In the genomic region with DNA sequence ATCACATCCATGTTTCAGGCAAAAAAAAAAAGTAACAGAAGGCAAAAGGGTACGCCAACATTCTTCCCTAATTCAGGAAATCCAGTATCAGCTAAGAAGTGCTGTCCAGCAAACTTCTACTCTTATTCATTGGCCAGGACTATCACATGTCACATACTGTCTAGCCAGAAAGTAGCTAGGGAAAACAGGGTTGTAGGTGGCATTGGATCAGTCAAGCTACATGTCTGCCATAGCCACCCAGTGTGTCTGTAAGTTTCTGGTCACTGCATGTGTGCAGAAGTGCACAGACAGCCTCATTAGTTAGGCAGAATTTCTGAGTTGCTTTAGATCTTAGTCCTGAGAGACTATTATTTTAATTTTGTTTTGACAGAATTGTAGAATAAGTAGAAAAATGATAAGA, we compare ENCODE assay signal across 19 cellular contexts.
A peak's percentile ranks its signal among the peaks of the same experiment; 100 is the strongest.
DNase-seq lines count a peak whose midpoint lies in the region; ATAC-seq and TF ChIP-seq lines count a peak whose summit lies in the region.
"Had no signal": no experiment of that assay in that cellular context is flagged by ENCODE, and none has a peak within 500 bp of the region (broad histone marks: within the 10 kb centered on the region; RNA-seq: fewer than 3 reads in every experiment).

No MANE protein-coding gene starts in this region.

- no peaks in the 10 kb centered on the region for H3K36me3 Mint-ChIP-seq in mesothelial cell of epicardium
- H3K36me3 Mint-ChIP-seq: CD8-positive, alpha-beta T cell had no signal

- no peak for DNase-seq in left cardiac atrium
- DNase-seq in right atrium auricular region (ENCODE audit: low spot score): no peak
- no peak for DNase-seq in PC-3
- DNase-seq in mesothelial cell of epicardium (ENCODE audit: low spot score in 2 of 2, unreplicated experiment in 2 of 2): no peak
- no peak for DNase-seq in NCI-H128 (lab: John Stamatoyannopoulos, UW; ENCODE audit: unreplicated experiment)
- DNase-seq in posterior cingulate gyrus: no peak
- DNase-seq: AML-193; CD8-positive, alpha-beta T cell; DMS 273 treated with DMSO at 0.1 percent for 48 hours; DMS53; DND-41; EL had no signal

- H3K4me3 Mint-ChIP-seq in mesothelial cell of epicardium: no peak overlapping the region
- H3K4me3 Mint-ChIP-seq: CD8-positive, alpha-beta T cell had no signal

- H3K4me1 ChIP-seq in right atrium auricular region (no peaks in the 10 kb centered on the region), PC-3 (ENCODE audit: insufficient read depth, low read length) (no peaks in the 10 kb centered on the region)
- H3K4me1 ChIP-seq: A549; BLaER1 treated with 17β-estradiol and CSF1 and Interleukin-3, amounts not matched to agents 10 nM and 100 nM had no signal

- BruUV-seq in PC-3 (replicated peaks; lab: Mats Ljungman, UMichigan): no TSS peak

- H3K27ac ChIP-seq in right atrium auricular region (no peak overlapping the region), PC-3 (ENCODE audit: low read length) (peak overlapping the region; percentile 17; the same call in 1 of the 2 replicates)
- H3K27ac ChIP-seq: 22Rv1; A549; BLaER1 treated with 17β-estradiol and CSF1 and Interleukin-3, amounts not matched to agents 10 nM and 100 nM; KMS-11 had no signal

- no peak overlapping the region for H3K4me3 ChIP-seq in right atrium auricular region
- no peak overlapping the region for H3K4me3 ChIP-seq in PC-3 (ENCODE audit: low read length)
- H3K4me3 ChIP-seq: A549; BLaER1 treated with 17β-estradiol and CSF1 and Interleukin-3, amounts not matched to agents 10 nM and 100 nM; GM12878; HAP-1 had no signal

- POLR2A ChIA-PET in PC-3 (lab: Charles Lee; ENCODE audit: unreplicated experiment): no interaction called here

- H3K9me2 ChIP-seq in PC-3 (replicated peaks; ENCODE audit: low read length): no peaks in the 10 kb centered on the region

- H3K27me3 ChIP-seq in right atrium auricular region (no peaks in the 10 kb centered on the region), PC-3 (ENCODE audit: low read length) (no peaks in the 10 kb centered on the region)
- H3K27me3 ChIP-seq: BLaER1 treated with 17β-estradiol and CSF1 and Interleukin-3, amounts not matched to agents 10 nM and 100 nM had no signal

- ATAC-seq in left cardiac atrium: peak; percentile 44 to 53
- ATAC-seq in PC-3: no peak
- no peak for ATAC-seq in HG03469 (IDR thresholded peaks at IDR 0.05; ENCODE audit: unreplicated experiment)
- ATAC-seq: A549; CD8-positive, alpha-beta T cell; GM12878 had no signal

- H3K27ac Mint-ChIP-seq in mesothelial cell of epicardium: peak overlapping the region; percentile 43
- H3K27ac Mint-ChIP-seq: CD8-positive, alpha-beta T cell had no signal

- H3F3A ChIP-seq in PC-3 (ENCODE audit: low read length, unreplicated experiment): no peaks in the 10 kb centered on the region

- H3K9me3 ChIP-seq in right atrium auricular region (no peaks in the 10 kb centered on the region), PC-3 (ENCODE audit: low read length) (no peaks in the 10 kb centered on the region)
- H3K9me3 ChIP-seq: A549; BLaER1 treated with 17β-estradiol and CSF1 and Interleukin-3, amounts not matched to agents 10 nM and 100 nM; HAP-1 had no signal

- no peak for TF ChIP-seq CTCF in right atrium auricular region (IDR thresholded peaks at IDR 0.05)
- no peak for TF ChIP-seq CTCF in PC-3 (conservative IDR thresholded peaks at IDR 0.05; ENCODE audit: low read depth, low read length)
- no peak for TF ChIP-seq CTCF in mesothelial cell of epicardium (IDR thresholded peaks at IDR 0.05; ENCODE audit: unreplicated experiment)

- no peaks in the 10 kb centered on the region for H3K79me2 ChIP-seq in PC-3 (ENCODE audit: low read length)

- CTCF ChIA-PET in PC-3 (lab: Charles Lee): no interaction called here

- H3K4me2 ChIP-seq in PC-3 (ENCODE audit: low read length): no peak overlapping the region
- H3K4me2 ChIP-seq: A549; BLaER1 treated with 17β-estradiol and CSF1 and Interleukin-3, amounts not matched to agents 10 nM and 100 nM; KMS-11 had no signal

- peaks cover 7% of the 10 kb centered on the region for H3K4me1 Mint-ChIP-seq in mesothelial cell of epicardium

- no peaks in the 10 kb centered on the region for H3K9me3 Mint-ChIP-seq in mesothelial cell of epicardium
- H3K9me3 Mint-ChIP-seq: CD8-positive, alpha-beta T cell had no signal

- H3K9ac ChIP-seq in PC-3 (ENCODE audit: low read length): no peak overlapping the region
- H3K9ac ChIP-seq: BLaER1 treated with 17β-estradiol and CSF1 and Interleukin-3, amounts not matched to agents 10 nM and 100 nM; KMS-11 had no signal

- intact Hi-C loops in left cardiac atrium (cut with DNase I) (no loop called here), PC-3 (cut with micrococcal nuclease) (no loop called here), posterior cingulate gyrus (cut with DNase I) (no loop called here)

- H3K27me3 Mint-ChIP-seq in mesothelial cell of epicardium (ENCODE audit: low read depth): no peaks in the 10 kb centered on the region

- H3K36me3 ChIP-seq in right atrium auricular region (no peaks in the 10 kb centered on the region), PC-3 (ENCODE audit: low read depth, low read length) (no peaks in the 10 kb centered on the region)
- H3K36me3 ChIP-seq: BLaER1 treated with 17β-estradiol and CSF1 and Interleukin-3, amounts not matched to agents 10 nM and 100 nM; HAP-1 had no signal

- no peaks in the 10 kb centered on the region for H4K20me1 ChIP-seq in PC-3 (ENCODE audit: low read length)
- H4K20me1 ChIP-seq: BLaER1 treated with 17β-estradiol and CSF1 and Interleukin-3, amounts not matched to agents 10 nM and 100 nM had no signal

- no peak overlapping the region for H2AFZ ChIP-seq in PC-3 (ENCODE audit: low read length)

Comparison
In these comparisons a context has a peak if more than half of its experiments do, and no peak if none do; other contexts are left out.
1. ATAC-seq: peak in left cardiac atrium (2 of 2); none in PC-3 (single experiment) and HG03469 (single experiment).